15 cellular contexts compared by ENCODE assay signal in the genomic region with DNA sequence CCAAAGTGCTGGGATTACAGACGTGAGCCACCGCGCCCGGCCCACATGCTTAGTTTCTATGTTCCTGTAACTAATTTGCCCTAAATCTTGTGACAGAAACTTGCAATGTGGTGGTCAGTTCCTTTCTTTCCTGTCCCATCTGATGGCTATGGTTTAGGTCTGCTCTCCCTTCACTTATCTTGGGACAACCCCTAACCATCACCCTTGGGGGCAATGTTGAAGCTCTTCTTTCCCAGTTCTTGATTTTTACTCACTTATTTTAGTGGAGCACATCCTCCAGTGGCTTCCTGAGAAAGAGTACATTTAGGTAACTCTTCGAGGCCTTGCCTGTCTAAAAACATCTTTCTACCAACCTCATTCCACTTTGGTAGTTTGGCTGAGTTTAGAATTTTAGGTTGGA. TPM values are rescaled to one million over a fixed set of nuclear protein-coding genes. Genes with fewer than 3 reads are reported as not detected.
A peak's percentile ranks its signal among the peaks of the same experiment; 100 is the strongest.
DNase-seq lines count a peak whose midpoint lies in the region; ATAC-seq, FAIRE-seq and TF ChIP-seq lines count a peak whose summit lies in the region.
"Had no signal": no experiment of that assay in that cellular context is flagged by ENCODE, and none has a peak within 500 bp of the region (broad histone marks: within the 10 kb centered on the region; RNA-seq: fewer than 3 reads in every experiment).

No MANE protein-coding gene starts in this region.

- H3K27ac ChIP-seq in left ventricle myocardium inferior (replicated peaks): peak overlapping the region; percentile 27
- H3K27ac ChIP-seq in heart left ventricle: no peak overlapping the region
- H3K27ac ChIP-seq: thyroid gland had no signal

- H3K9me3 ChIP-seq in left ventricle myocardium inferior (replicated peaks) (no peaks in the 10 kb centered on the region), heart left ventricle (no peaks in the 10 kb centered on the region)
- H3K9me3 ChIP-seq: heart right ventricle, thyroid gland had no signal

- H3K36me3 Mint-ChIP-seq in brain (peaks cover 73% of the 10 kb centered on the region), nephron progenitor cell (ENCODE audit: low read depth) (peaks cover 68% of the 10 kb centered on the region)

- H3K4me1 ChIP-seq in left ventricle myocardium inferior (peaks cover 82% of the 10 kb centered on the region), heart left ventricle (peaks cover 0 to 68% (median 22%) of the 10 kb centered on the region in 12 donors)

- H3K27me3 Mint-ChIP-seq in brain (no peaks in the 10 kb centered on the region), nephron progenitor cell (ENCODE audit: low read depth, poor library complexity) (no peaks in the 10 kb centered on the region)

- in situ Hi-C loops in KBM-7 (cut with MboI; ENCODE audit: low pct_unique_long_range_greater_than_20kb, low sequenced_read_pairs): no loop called here

- no peak for TF ChIP-seq POLR2A in heart left ventricle (IDR thresholded peaks at IDR 0.05)

- intact Hi-C loops in left ventricle myocardium inferior (cut with micrococcal nuclease) (loop anchor here (5.0 kb wide), 1 partner anchor 37 kb away; no protein-coding TSS in a partner anchor), heart left ventricle (cut with DNase I) (no loop called here), left colon (cut with DNase I, micrococcal nuclease) (no loop called here)

- no peak for TF ChIP-seq CTCF in left ventricle myocardium inferior (IDR thresholded peaks at IDR 0.05; ENCODE audit: borderline replicate concordance)
- TF ChIP-seq CTCF in heart left ventricle (IDR thresholded peaks at IDR 0.05): no peak
- no peak for TF ChIP-seq CTCF in brain (conservative IDR thresholded peaks at IDR 0.05)
- no peak for TF ChIP-seq CTCF in nephron progenitor cell (IDR thresholded peaks at IDR 0.05)

- 85 to 91% (median 89%) methylated on average over 5 of the region's 5 CpGs for WGBS in heart left ventricle, 4 donors

- DNase-seq in left ventricle myocardium inferior (no peak), heart left ventricle (no peak), nephron progenitor cell (no peak), left colon (no peak), KBM-7 (no peak), middle frontal gyrus (ENCODE audit: extremely low spot score, low spot score) (no peak), frontal cortex (ENCODE audit: low spot score in 2 of 2) (no peak)
- DNase-seq: activated effector memory CD4-positive, alpha-beta T cell treated with Interleukin-2 at 50 U/mL for 16 hours; heart right ventricle; NCI-H1105; nucleus accumbens; thyroid gland had no signal

- no peak for ATAC-seq in heart left ventricle
- ATAC-seq in left colon: no peak
- ATAC-seq: heart right ventricle, Panc1 had no signal

- H3K4me3 ChIP-seq in left ventricle myocardium inferior (no peak overlapping the region), heart left ventricle (no peak overlapping the region)
- H3K4me3 ChIP-seq: heart right ventricle, thyroid gland had no signal

- peaks cover 97% of the 10 kb centered on the region for H3K4me1 Mint-ChIP-seq in brain
- H3K4me1 Mint-ChIP-seq in nephron progenitor cell: peaks cover 55% of the 10 kb centered on the region

- peaks cover 19% of the 10 kb centered on the region for H3K36me3 ChIP-seq in left ventricle myocardium inferior
- H3K36me3 ChIP-seq in heart left ventricle: peaks cover 0 to 41% (median 20%) of the 10 kb centered on the region in 9 donors
- H3K36me3 ChIP-seq: thyroid gland had no signal

- no peak for FAIRE-seq in frontal cortex (lab: Jason Lieb, UNC)
- FAIRE-seq: endometrium had no signal

- H3K9me3 Mint-ChIP-seq in brain (no peaks in the 10 kb centered on the region), nephron progenitor cell (no peaks in the 10 kb centered on the region)

- no peaks in the 10 kb centered on the region for H3K27me3 ChIP-seq in left ventricle myocardium inferior (ENCODE audit: low read depth)
- H3K27me3 ChIP-seq in heart left ventricle: no peaks in the 10 kb centered on the region
- H3K27me3 ChIP-seq: heart right ventricle, thyroid gland had no signal

- peak overlapping the region; percentile 20 to 91 (median 34) for H3K27ac Mint-ChIP-seq in brain
- peak overlapping the region; percentile 82 for H3K27ac Mint-ChIP-seq in nephron progenitor cell

- H3K4me3 Mint-ChIP-seq in brain (peak overlapping the region in 4 of 5 experiments; percentile 25 to 59 (median 48)), nephron progenitor cell (no peak overlapping the region)

RNA-seq across cellular contexts. Expression of gene SREBF2, which starts 7.3 kb away (rescaled TPM):
- 74.5 TPM for total RNA-seq in left ventricle myocardium inferior
- 100 to 1,000 TPM in 3 of 9 donors, 10 to 100 TPM in 6; 49.1 to 109 (median 73.0) TPM for total RNA-seq in heart left ventricle
- polyA plus RNA-seq in heart left ventricle: 100 to 1,000 TPM in 1 of 2 donors, 10 to 100 TPM in 1; 39.4 to 115 TPM
- 115 TPM for polyA plus RNA-seq in brain (ENCODE audit: insufficient read depth, low read depth, low replicate concordance)
- total RNA-seq in left colon: 100 to 1,000 TPM; 172 to 215 TPM
- total RNA-seq in frontal cortex: 56.3 TPM

RNA-seq across cellular contexts. Expression of gene CCDC134, which starts 39.7 kb away (rescaled TPM):
- total RNA-seq in left ventricle myocardium inferior (3.9 TPM), heart left ventricle (10 to 100 TPM in 1 of 9 donors, 1 to 10 TPM in 8; 2.3 to 10.2 (median 3.5) TPM), left colon (10 to 100 TPM in 1 of 2 donors, 1 to 10 TPM in 1; 8.8 to 11.0 TPM), frontal cortex (14.3 TPM)
- polyA plus RNA-seq in heart left ventricle (1 to 10 TPM; 2.2 to 5.0 TPM), brain (ENCODE audit: insufficient read depth, low read depth, low replicate concordance) (3.7 TPM)
